ENCODE assay signal across 9 cellular contexts in genomic region chr19:47391510-47392223, GRCh38. TPM values are rescaled to one million over a fixed set of nuclear protein-coding genes. Genes with fewer than 3 reads are reported as not detected.
DNase-seq lines count a peak whose midpoint lies in the region; ATAC-seq and TF ChIP-seq lines count a peak whose summit lies in the region.
"Had no signal": no experiment of that assay in that cellular context is flagged by ENCODE, and none has a peak within 500 bp of the region (broad histone marks: within the 10 kb centered on the region; RNA-seq: fewer than 3 reads in every experiment).

No MANE protein-coding gene starts in this region.

- dilution Hi-C loops in IMR-90 (cut with HindIII; ENCODE audit: low sequenced_read_pairs, unreplicated experiment) = no loop called here

- H3K18ac ChIP-seq in IMR-90 (ENCODE audit: low read depth, low read length) = no peak overlapping the region

- H3K27me3 ChIP-seq in IMR-90 (ENCODE audit: control insufficient read depth, insufficient read depth, low read length) (peaks cover 8% of the 10 kb centered on the region; the same call in 1 of the 2 replicates), tibial artery (peaks cover 0 to 16% of the 10 kb centered on the region in 2 donors)

- no peak overlapping the region for H2BK5ac ChIP-seq in IMR-90 (ENCODE audit: low read depth, low read length, poor library complexity, severe bottlenecking)

- ATAC-seq in IMR-90 (ENCODE audit: low read depth) (peak; percentile 95), HG03135 (IDR thresholded peaks at IDR 0.05; ENCODE audit: unreplicated experiment) (no peak)

- H3K4me1 Mint-ChIP-seq in osteocyte (ENCODE audit: unreplicated experiment) = peaks cover 4% of the 10 kb centered on the region

- DNase-seq in DMS114 treated with DMSO at 0.1 percent for 48 hours (lab: John Stamatoyannopoulos, UW; ENCODE audit: unreplicated experiment) (peak; percentile 17), IMR-90 (peak; percentile 66), SIG-M5 (lab: John Stamatoyannopoulos, UW) (peak; percentile 37), germinal center (ENCODE audit: low spot score) (peak; percentile 78), osteocyte (ENCODE audit: extremely low spot score, unreplicated experiment) (peak; percentile 92), tibial artery (peak; percentile 66 to 83)
- DNase-seq in activated T-helper 9 cell treated with anti-CD3 and anti-CD28 coated beads, Interleukin-2, amount 50 U/mL, for 16 hours (ENCODE audit: low read depth) = peak; percentile 63

- TF ChIP-seq CTCF in IMR-90 (conservative IDR thresholded peaks at IDR 0.05; ENCODE audit: low read depth, low read length) (peak; percentile 89), osteocyte (IDR thresholded peaks at IDR 0.05) (peak; percentile 92), tibial artery (IDR thresholded peaks at IDR 0.05) (peak; percentile 86 to 89)

- no peak overlapping the region for H4K8ac ChIP-seq in IMR-90 (ENCODE audit: low read depth in 2 of 2, low read length in 2 of 2)

- H3K56ac ChIP-seq in IMR-90 (ENCODE audit: extremely low read depth, insufficient read depth, low read length) = no peak overlapping the region

- TF ChIP-seq RAD21 in IMR-90 (IDR thresholded peaks at IDR 0.05; ENCODE audit: low read length) = peak; percentile 82

- H3K36me3 Mint-ChIP-seq in osteocyte (ENCODE audit: unreplicated experiment) = no peaks in the 10 kb centered on the region

- no peak overlapping the region for H2BK15ac ChIP-seq in IMR-90 (ENCODE audit: low read depth, low read length)

- H2AFZ ChIP-seq in IMR-90 (replicated peaks; ENCODE audit: low read length, poor library complexity) = peak overlapping the region; percentile 87

- no peak for TF ChIP-seq POLR2A in IMR-90 (IDR thresholded peaks at IDR 0.05; ENCODE audit: low read depth, low read length)

- H2BK120ac ChIP-seq in IMR-90 (ENCODE audit: low read depth, low read length) = 0 out of 2 replicates have a peak overlapping the region, but pooled peaks have one; percentile 51

- intact Hi-C loops in IMR-90 (cut with micrococcal nuclease) = loop anchor here (1.0 kb wide), 3 partner anchors 42 to 107 kb away; partner anchors contain the start of gene DHX34
- intact Hi-C loops in tibial artery (cut with DNase I; ENCODE audit: low total_unique reads) = loop anchor here (1.0 kb wide), 1 partner anchor 95 kb away; no protein-coding TSS in a partner anchor

- no peak overlapping the region for H2BK20ac ChIP-seq in IMR-90 (ENCODE audit: low read depth, low read length)

- no peaks in the 10 kb centered on the region for H4K20me1 ChIP-seq in IMR-90 (ENCODE audit: insufficient read depth, low read length)

- no peak overlapping the region for H3K14ac ChIP-seq in IMR-90 (replicated peaks; ENCODE audit: low read depth, low read length)

- no peaks in the 10 kb centered on the region for H3K79me1 ChIP-seq in IMR-90 (ENCODE audit: low read depth in 1 of 2, low read length in 2 of 2)

- H3K9me3 ChIP-seq in IMR-90 (ENCODE audit: control insufficient read depth, insufficient read depth, low read length) = no peaks in the 10 kb centered on the region
- H3K9me3 ChIP-seq in tibial artery = no peaks in the 10 kb centered on the region

- no peak overlapping the region for H3K23ac ChIP-seq in IMR-90 (ENCODE audit: low read depth, low read length)

- POLR2A ChIA-PET in IMR-90 (lab: Charles Lee; ENCODE audit: unreplicated experiment) = no interaction called here

- H4K5ac ChIP-seq in IMR-90 (ENCODE audit: low read depth, low read length) = no peak overlapping the region

- H2AK9ac ChIP-seq in IMR-90 (replicated peaks; ENCODE audit: low read depth, low read length, poor library complexity) = peak overlapping the region; percentile 35

- no peak overlapping the region for H4K91ac ChIP-seq in IMR-90 (ENCODE audit: insufficient read depth, low read depth, low read length)

- CTCF ChIA-PET in IMR-90 (lab: Yijun Ruan, JAX) = interaction anchor here (0.6 to 1.7 kb wide), 12 partner anchors 8 to 130 kb away, joined by 3 to 8 read pairs (median 4); partner anchors contain the start of genes DHX34, INAFM1 and MEIS3

- no peak overlapping the region for H3K4me2 ChIP-seq in IMR-90 (ENCODE audit: low read depth, low read length)

- no peaks in the 10 kb centered on the region for H3K9me3 Mint-ChIP-seq in osteocyte (ENCODE audit: unreplicated experiment)
- H3K9me3 Mint-ChIP-seq: dendritic cell treated with granulocyte-macrophage colony-stimulating factor and Interleukin-4, amounts not matched to agents 40 ng/mL and 50 ng/mL, for 4 days had no signal

- no peak overlapping the region; the same call in 1 of the 2 replicates for H2AK5ac ChIP-seq in IMR-90 (ENCODE audit: low read depth, low read length)

- H3K27ac Mint-ChIP-seq in osteocyte (ENCODE audit: unreplicated experiment) = no peak overlapping the region
- H3K27ac Mint-ChIP-seq: dendritic cell treated with granulocyte-macrophage colony-stimulating factor and Interleukin-4, amounts not matched to agents 40 ng/mL and 50 ng/mL, for 4 days had no signal

- H3K4me1 ChIP-seq in IMR-90 (ENCODE audit: control insufficient read depth, insufficient read depth, low read length) (peaks cover 3% of the 10 kb centered on the region), tibial artery (peaks cover 0 to 9% (median 1%) of the 10 kb centered on the region in 4 donors)

- H3K4ac ChIP-seq in IMR-90 (ENCODE audit: low read depth, low read length) = no peak overlapping the region

- H3K27ac ChIP-seq in IMR-90 (ENCODE audit: insufficient read depth, low read length) (no peak overlapping the region), tibial artery (no peak overlapping the region)

- WGBS in IMR-90 (ENCODE audit: extremely low coverage in 2 of 2, insufficient read length in 1 of 2), 2 experiments = 57% methylated on average over 1 of the region's 15 CpGs; no CpG with 5 or more reads in 1 of the 2 experiments

- H3K27me3 Mint-ChIP-seq in osteocyte (ENCODE audit: unreplicated experiment) = peaks cover 10% of the 10 kb centered on the region

- BruUV-seq in IMR-90 (replicated peaks; lab: Mats Ljungman, UMichigan) = no TSS peak

- H3K9me1 ChIP-seq in IMR-90 (ENCODE audit: insufficient read depth, low read length) = no peaks in the 10 kb centered on the region

- H3K9ac ChIP-seq in IMR-90 (ENCODE audit: low read depth, low read length) = no peak overlapping the region

- H3K4me3 Mint-ChIP-seq in osteocyte (ENCODE audit: unreplicated experiment) = no peak overlapping the region
- H3K4me3 Mint-ChIP-seq: dendritic cell treated with granulocyte-macrophage colony-stimulating factor and Interleukin-4, amounts not matched to agents 40 ng/mL and 50 ng/mL, for 4 days had no signal

- H3K4me3 ChIP-seq in IMR-90 (ENCODE audit: insufficient read depth, low read depth, low read length) (no peak overlapping the region), tibial artery (no peak overlapping the region)

- in situ Hi-C loops in IMR-90 (cut with MboI; ENCODE audit: low sequenced_read_pairs) = no loop called here

- H3K36me3 ChIP-seq in IMR-90 (ENCODE audit: control insufficient read depth, insufficient read depth, low read length) (no peaks in the 10 kb centered on the region), tibial artery (no peaks in the 10 kb centered on the region)

TF ChIP-seq in IMR-90, 13 proteins besides CTCF, POLR2A, EP300 and RAD21:
- TF ChIP-seq SMC3 (IDR thresholded peaks at IDR 0.05; ENCODE audit: low read depth, low read length) (peak; percentile 86), MXI1 (IDR thresholded peaks at IDR 0.05; ENCODE audit: borderline replicate concordance, low read depth, low read length) (no peak)

RNA-seq across cellular contexts. Expression of gene MEIS3, which starts 27.7 kb away (rescaled TPM):
- 28.3 and 32.4 TPM in 2 replicates for total RNA-seq in IMR-90 (2012; rRNA removed)
- polyA plus RNA-seq in IMR-90 (2012; rRNA removed) = 33.0 TPM in 2 replicates
- 33.1 and 39.8 TPM in 2 replicates for polyA plus RNA-seq in IMR-90 (2012; cell fraction: cytosol; rRNA removed)
- 97.7 and 112 TPM in 2 replicates for polyA plus RNA-seq in IMR-90 (2012; cell fraction: nucleus; rRNA removed; ENCODE audit: low replicate concordance)
- 93.8 and 99.0 TPM in 2 replicates for total RNA-seq in osteocyte

RNA-seq across cellular contexts. Expression of gene DHX34, which starts 42.6 kb away (rescaled TPM):
- total RNA-seq in IMR-90 (2012; rRNA removed) = 4.5 and 5.6 TPM in 2 replicates
- polyA plus RNA-seq in IMR-90 (2012; rRNA removed) = 13.7 and 14.8 TPM in 2 replicates
- 7.5 and 12.4 TPM in 2 replicates for polyA plus RNA-seq in IMR-90 (2012; cell fraction: cytosol; rRNA removed)
- 40.2 and 104 TPM in 2 replicates for polyA plus RNA-seq in IMR-90 (2012; cell fraction: nucleus; rRNA removed; ENCODE audit: low replicate concordance)
- total RNA-seq in osteocyte = 17.5 and 19.2 TPM in 2 replicates

RNA-seq across cellular contexts. Expression of gene C5AR2, which starts 59.7 kb away (rescaled TPM):
- total RNA-seq in IMR-90 (2012; rRNA removed) = under 0.01 TPM in 1 of 2 replicates, not detected in the other
- polyA plus RNA-seq in IMR-90 (2012; rRNA removed) = not detected in 2 replicates
- 0.11 TPM in 1 of 2 replicates, not detected in the other for polyA plus RNA-seq in IMR-90 (2012; cell fraction: cytosol; rRNA removed)
- polyA plus RNA-seq in IMR-90 (2012; cell fraction: nucleus; rRNA removed; ENCODE audit: low replicate concordance) = 0.03 and 0.05 TPM in 2 replicates
- 0.08 TPM in 1 of 2 replicates, not detected in the other for total RNA-seq in osteocyte

Comparison
In these comparisons a context has a peak if more than half of its experiments do, and no peak if none do; other contexts are left out.
1. DNase-seq: peak in every context shown above with its lines; median percentile 92 in osteocyte; 78 in germinal center; 74 in tibial artery; 66 in IMR-90; 63 in activated T-helper 9 cell treated with anti-CD3 and anti-CD28 coated beads, Interleukin-2, amount 50 U/mL, for 16 hours; 37 in SIG-M5; 17 in DMS114 treated with DMSO at 0.1 percent for 48 hours.